ENCODE assay signal across 31 cellular contexts in genomic region chr1:97451944-97452343, GRCh38.
"Had no signal": no experiment of that assay in that cellular context is flagged by ENCODE, and none has a peak within 500 bp of the region (broad histone marks: within the 10 kb centered on the region; RNA-seq: fewer than 3 reads in every experiment).

No MANE protein-coding gene starts in this region.

- H3K4me1 Mint-ChIP-seq: activated CD4-positive, alpha-beta T cell treated with anti-CD3 and anti-CD28 coated beads for 36 hours; activated CD4-positive, alpha-beta T cell treated with anti-CD3 and anti-CD28 coated beads, Interleukin-2, amount 10 ng/mL, durations not matched to agents 7 days and 5 days; activated naive CD8-positive, alpha-beta T cell treated with anti-CD3 and anti-CD28 coated beads, Interleukin-2, amount 10 ng/mL, durations not matched to agents 7 days and 5 days; WTC11 had no signal

- H3K4me3 ChIP-seq: ascending aorta, Peyer's patch, SJSA1 had no signal

- H3K9me3 ChIP-seq: ascending aorta, Peyer's patch, SJSA1, SK-N-SH had no signal

- H3K36me3 Mint-ChIP-seq: WTC11 had no signal

- H3K27ac Mint-ChIP-seq: activated CD4-positive, alpha-beta T cell treated with anti-CD3 and anti-CD28 coated beads for 36 hours; activated CD4-positive, alpha-beta T cell treated with anti-CD3 and anti-CD28 coated beads, Interleukin-2, amount 10 ng/mL, durations not matched to agents 7 days and 5 days; activated CD8-positive, alpha-beta T cell treated with anti-CD3 and anti-CD28 coated beads, Interleukin-2, amount 10 ng/mL, durations not matched to agents 7 days and 5 days; activated naive CD8-positive, alpha-beta T cell treated with anti-CD3 and anti-CD28 coated beads, Interleukin-2, amount 10 ng/mL, durations not matched to agents 7 days and 5 days; T-helper 1 cell treated with Interleukin-12 subunit alpha and Interleukin-12 subunit beta and Interleukin-4 antibody, amounts not matched to agents 30 μg/mL and 1 μg/mL, for 36 hours; T-helper 2 cell treated with Interferon-gamma antibody and Interleukin-4, amounts not matched to agents 5 μg/mL and 100 μg/mL, for 36 hours; WTC11 had no signal

- H3K9me3 Mint-ChIP-seq: activated CD4-positive, alpha-beta T cell treated with anti-CD3 and anti-CD28 coated beads, Interleukin-2, amount 10 ng/mL, durations not matched to agents 7 days and 5 days; activated T-cell treated with anti-CD3 and anti-CD28 coated beads, Interleukin-2, amount 50 U/mL, for 4 hours; T-helper 1 cell treated with Interleukin-12 subunit alpha and Interleukin-12 subunit beta and Interleukin-4 antibody, amounts not matched to agents 30 μg/mL and 1 μg/mL, for 36 hours; T-helper 2 cell treated with Interferon-gamma antibody and Interleukin-4, amounts not matched to agents 5 μg/mL and 100 μg/mL, for 36 hours; WTC11 had no signal

- H3K27me3 Mint-ChIP-seq: activated CD4-positive, alpha-beta T cell treated with anti-CD3 and anti-CD28 coated beads for 36 hours; activated CD4-positive, alpha-beta T cell treated with anti-CD3 and anti-CD28 coated beads, Interleukin-2, amount 10 ng/mL, durations not matched to agents 7 days and 5 days; activated naive CD8-positive, alpha-beta T cell treated with anti-CD3 and anti-CD28 coated beads, Interleukin-2, amount 10 ng/mL, durations not matched to agents 7 days and 5 days had no signal

- H3K4me1 ChIP-seq: ascending aorta, Peyer's patch, SJSA1 had no signal

- H3K4me3 Mint-ChIP-seq: activated CD4-positive, alpha-beta T cell treated with anti-CD3 and anti-CD28 coated beads for 36 hours; activated CD4-positive, alpha-beta T cell treated with anti-CD3 and anti-CD28 coated beads, Interleukin-2, amount 10 ng/mL, durations not matched to agents 7 days and 5 days; activated CD8-positive, alpha-beta T cell treated with anti-CD3 and anti-CD28 coated beads, Interleukin-2, amount 10 ng/mL, durations not matched to agents 7 days and 5 days; activated naive CD8-positive, alpha-beta T cell treated with anti-CD3 and anti-CD28 coated beads, Interleukin-2, amount 10 ng/mL, durations not matched to agents 7 days and 5 days; activated T-cell treated with anti-CD3 and anti-CD28 coated beads, Interleukin-2, amount 50 U/mL, for 4 hours; T-helper 1 cell treated with Interleukin-12 subunit alpha and Interleukin-12 subunit beta and Interleukin-4 antibody, amounts not matched to agents 30 μg/mL and 1 μg/mL, for 36 hours; T-helper 2 cell treated with Interferon-gamma antibody and Interleukin-4, amounts not matched to agents 5 μg/mL and 100 μg/mL, for 36 hours; WTC11 had no signal

- H3K27ac ChIP-seq: ascending aorta, KMS-11, Peyer's patch, SJSA1 had no signal

- H3K36me3 ChIP-seq: ascending aorta, Peyer's patch, SJSA1 had no signal

- ATAC-seq: activated CD4-positive, alpha-beta T cell treated with anti-CD3 and anti-CD28 coated beads for 36 hours; activated CD4-positive, CD25-positive, alpha-beta regulatory T cell treated with anti-CD3 and anti-CD28 coated beads, Interleukin-2, amount 50 U/mL, for 24 hours; activated CD8-positive, alpha-beta T cell treated with anti-CD3 and anti-CD28 coated beads, Interleukin-2, amount 10 ng/mL, durations not matched to agents 7 days and 5 days; activated T-cell treated with anti-CD3 and anti-CD28 coated beads, Interleukin-2, amount 50 U/mL, for 4 hours; PC-3; WTC11 had no signal

- H3K27me3 ChIP-seq: ascending aorta, Peyer's patch, SJSA1 had no signal

- DNase-seq: activated CD4-positive, alpha-beta T cell treated with anti-CD3 and anti-CD28 coated beads for 36 hours; activated CD4-positive, alpha-beta T cell treated with anti-CD3 and anti-CD28 coated beads, Interleukin-2, amount 10 ng/mL, durations not matched to agents 7 days and 5 days; activated CD4-positive, alpha-beta T cell treated with anti-CD3 and anti-CD28 coated beads, Interleukin-2, amount 50 U/mL, for 48 hours; activated CD8-positive, alpha-beta T cell treated with anti-CD3 and anti-CD28 coated beads, Interleukin-2, amount 10 ng/mL, durations not matched to agents 7 days and 5 days; activated effector memory CD4-positive, alpha-beta T cell treated with anti-CD3 and anti-CD28 coated beads, Interleukin-2, amount 50 U/mL, for 16 hours; activated naive CD4-positive, alpha-beta T cell; activated naive CD4-positive, alpha-beta T cell treated with anti-CD3 and anti-CD28 coated beads, Interleukin-2, amount 50 U/mL, for 16 hours; activated naive CD8-positive, alpha-beta T cell treated with anti-CD3 and anti-CD28 coated beads, Interleukin-2, amount 10 ng/mL, durations not matched to agents 7 days and 5 days; activated T-cell treated with anti-CD3 and anti-CD28 coated beads, Interleukin-2, amount 50 U/mL, for 4 hours; amygdala; caudate nucleus; MM.1S; MV-4-11; NCI-H1092; NCI-H1436 treated with DMSO at 0.1 percent for 48 hours; NCI-H1694 treated with DMSO at 0.1 percent for 48 hours; NCI-H2029; NCI-H345; NCI-H524 treated with DMSO at 0.1 percent for 48 hours; PC-3; Peyer's patch; RPMI8226; SHP77 treated with DMSO at 0.1 percent for 48 hours; SK-N-SH had no signal
